Comparison of ENCODE assay signal across 8 cellular contexts in the genomic region with DNA sequence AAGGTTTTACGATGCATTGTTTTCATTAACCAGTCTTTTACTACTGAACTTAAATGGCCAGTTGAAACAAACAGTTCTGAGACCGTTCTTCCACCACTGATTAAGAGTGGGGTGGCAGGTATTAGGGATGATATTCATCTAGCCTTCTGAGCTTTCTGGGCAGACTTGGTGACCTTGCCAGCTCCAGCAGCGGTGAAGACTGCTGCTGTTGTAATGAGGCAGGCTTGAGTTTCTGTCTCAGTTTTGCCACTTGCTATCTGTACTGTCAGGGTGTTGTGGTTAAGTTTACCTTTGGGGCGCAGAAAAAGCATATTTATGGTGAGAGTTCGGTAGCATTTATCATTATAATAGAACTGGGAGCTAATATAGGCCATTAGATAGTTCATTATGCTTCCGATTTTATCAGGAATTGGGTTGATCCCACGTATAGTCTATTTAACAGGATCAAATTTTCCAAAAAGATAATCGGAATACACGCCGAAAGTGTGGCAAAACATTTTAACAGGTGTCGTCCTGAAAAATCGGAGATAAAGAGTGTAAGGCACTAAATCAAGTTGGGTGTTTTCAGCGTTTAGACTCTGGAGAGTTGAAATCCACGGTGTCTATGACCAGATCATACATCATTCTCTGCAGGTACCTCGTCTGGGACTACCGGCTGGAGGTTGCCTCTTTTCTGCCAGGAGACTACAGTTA. TPM values are rescaled to one million over a fixed set of nuclear protein-coding genes. Genes with fewer than 3 reads are reported as not detected.
A peak's percentile ranks its signal among the peaks of the same experiment; 100 is the strongest.
DNase-seq lines count a peak whose midpoint lies in the region; ATAC-seq and TF ChIP-seq lines count a peak whose summit lies in the region.

No MANE protein-coding gene starts in this region.

- TF ChIP-seq CTCF in left ventricle myocardium inferior (IDR thresholded peaks at IDR 0.05; ENCODE audit: borderline replicate concordance) = no peak

- peak overlapping the region; percentile 94 for H3K27ac ChIP-seq in left ventricle myocardium inferior (replicated peaks)

- peaks cover 44% of the 10 kb centered on the region for H3K4me1 ChIP-seq in left ventricle myocardium inferior

- H3K36me3 ChIP-seq in left ventricle myocardium inferior = peaks cover 6% of the 10 kb centered on the region

- DNase-seq in NAMALWA (ENCODE audit: low spot score) (peak; percentile 69), left ventricle myocardium inferior (no peak), putamen (ENCODE audit: low spot score) (peak; percentile 16), posterior cingulate gyrus (no peak)

- peak overlapping the region; percentile 98 for H3K4me3 Mint-ChIP-seq in activated naive CD4-positive, alpha-beta T cell treated with anti-CD3 and anti-CD28 coated beads, Interleukin-2, amount 50 U/mL, for 24 hours

- H3K9me3 Mint-ChIP-seq in activated naive CD4-positive, alpha-beta T cell treated with anti-CD3 and anti-CD28 coated beads, Interleukin-2, amount 50 U/mL, for 24 hours = no peaks in the 10 kb centered on the region

- no peaks in the 10 kb centered on the region for H3K9me3 ChIP-seq in left ventricle myocardium inferior (replicated peaks)

- no peaks in the 10 kb centered on the region for H3K27me3 Mint-ChIP-seq in activated naive CD4-positive, alpha-beta T cell treated with anti-CD3 and anti-CD28 coated beads, Interleukin-2, amount 50 U/mL, for 24 hours

- peaks cover 8% of the 10 kb centered on the region for H3K36me3 Mint-ChIP-seq in activated naive CD4-positive, alpha-beta T cell treated with anti-CD3 and anti-CD28 coated beads, Interleukin-2, amount 50 U/mL, for 24 hours

- intact Hi-C loops in left ventricle myocardium inferior (cut with micrococcal nuclease) = no loop called here
- intact Hi-C loops in posterior cingulate gyrus (cut with DNase I) = no loop called here

- peaks cover 68% of the 10 kb centered on the region for H3K4me1 Mint-ChIP-seq in activated naive CD4-positive, alpha-beta T cell treated with anti-CD3 and anti-CD28 coated beads, Interleukin-2, amount 50 U/mL, for 24 hours

- peak overlapping the region; percentile 96 for H3K4me3 ChIP-seq in left ventricle myocardium inferior

- H3K27me3 ChIP-seq in left ventricle myocardium inferior (ENCODE audit: low read depth) = no peaks in the 10 kb centered on the region

- peak overlapping the region; percentile 96 for H3K27ac Mint-ChIP-seq in activated naive CD4-positive, alpha-beta T cell treated with anti-CD3 and anti-CD28 coated beads, Interleukin-2, amount 50 U/mL, for 24 hours

- ATAC-seq in GM19023 (IDR thresholded peaks at IDR 0.05; ENCODE audit: unreplicated experiment) = peak; percentile 35
- no peak for ATAC-seq in GM21576 (IDR thresholded peaks at IDR 0.05; ENCODE audit: unreplicated experiment)
- ATAC-seq in GM21526 (IDR thresholded peaks at IDR 0.05; ENCODE audit: low FRiP score, unreplicated experiment) = no peak

RNA-seq across cellular contexts. Expression of gene NECAP1, which starts 0.7 kb away (rescaled TPM):
- 15.4 TPM for total RNA-seq in left ventricle myocardium inferior

RNA-seq across cellular contexts. Expression of gene C3AR1, which starts 15.2 kb away (rescaled TPM):
- 5.5 TPM for total RNA-seq in left ventricle myocardium inferior

RNA-seq across cellular contexts. Expression of gene CLEC4A, which starts 42.0 kb away (rescaled TPM):
- 1.5 TPM for total RNA-seq in left ventricle myocardium inferior

RNA-seq across cellular contexts. Expression of gene FOXJ2, which starts 48.9 kb away (rescaled TPM):
- 22.1 TPM for total RNA-seq in left ventricle myocardium inferior

Comparison
In these comparisons a context has a peak if more than half of its experiments do, and no peak if none do; other contexts are left out.
1. DNase-seq: peak in NAMALWA (single experiment) and putamen (single experiment); none in left ventricle myocardium inferior (single experiment) and posterior cingulate gyrus (0 of 10).